ENCODE assay signal across 21 cellular contexts in the genomic region with DNA sequence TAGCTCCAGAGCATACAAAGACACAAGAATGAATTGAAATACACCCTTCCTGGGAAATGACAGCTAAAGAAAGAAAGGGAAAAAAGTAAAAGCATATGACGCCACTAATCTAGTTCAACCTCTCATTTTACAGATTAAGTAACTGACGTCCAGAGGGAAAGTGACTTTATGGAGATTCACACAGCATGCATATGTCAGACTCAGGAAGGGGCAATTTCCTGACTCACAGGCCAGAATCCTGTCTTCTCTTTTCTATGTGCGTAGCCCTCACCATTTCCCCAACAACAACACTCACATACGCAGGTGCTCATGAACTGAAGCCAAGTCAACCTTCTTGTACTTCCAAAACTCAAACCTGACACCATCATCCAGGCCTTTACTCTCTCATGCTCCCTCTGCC. TPM values are rescaled to one million over a fixed set of nuclear protein-coding genes. Genes with fewer than 3 reads are reported as not detected.
DNase-seq lines count a peak whose midpoint lies in the region; ATAC-seq, FAIRE-seq and TF ChIP-seq lines count a peak whose summit lies in the region.
"Had no signal": no experiment of that assay in that cellular context is flagged by ENCODE, and none has a peak within 500 bp of the region (broad histone marks: within the 10 kb centered on the region; RNA-seq: fewer than 3 reads in every experiment).

No MANE protein-coding gene starts in this region.

- no peak overlapping the region for H4K8ac ChIP-seq in mesenchymal stem cell (ENCODE audit: low read length)

- no peak overlapping the region for H2AFZ ChIP-seq in endothelial cell of umbilical vein (ENCODE audit: low read depth, low read length)
- H2AFZ ChIP-seq in mesenchymal stem cell (ENCODE audit: low read depth, low read length) = no peak overlapping the region
- H2AFZ ChIP-seq: GM23248 had no signal

- TF ChIP-seq EP300 in upper lobe of left lung (IDR thresholded peaks at IDR 0.05) = no peak

- H3K18ac ChIP-seq in mesenchymal stem cell (ENCODE audit: low read depth in 1 of 2, low read length in 2 of 2) = no peak overlapping the region

- no peak overlapping the region for H2BK120ac ChIP-seq in mesenchymal stem cell (ENCODE audit: low read depth, low read length)

- dilution Hi-C loops in endothelial cell of umbilical vein (cut with MboI; ENCODE audit: extremely low pct_ligation_motif_present, low sequenced_read_pairs) = no loop called here

- no peak for TF ChIP-seq POLR2A in endothelial cell of umbilical vein (IDR thresholded peaks at IDR 0.05; ENCODE audit: low read depth, low read length)
- TF ChIP-seq POLR2A in upper lobe of left lung (IDR thresholded peaks at IDR 0.05) = no peak

- no peaks in the 10 kb centered on the region for H3K79me2 ChIP-seq in endothelial cell of umbilical vein (ENCODE audit: control insufficient read depth, insufficient read depth, low read length)

- H2BK12ac ChIP-seq in mesenchymal stem cell (ENCODE audit: low read length in 2 of 2) = peak overlapping the region; percentile 59 to 63

- H3K4me3 ChIP-seq in endothelial cell of umbilical vein (replicated peaks in 1 of 3; ENCODE audit: insufficient read depth in 1 of 3, low read depth in 1 of 3, low read length in 3 of 3) (no peak overlapping the region), mesenchymal stem cell (ENCODE audit: insufficient read depth in 1 of 2, low read depth in 1 of 2, low read length in 2 of 2) (no peak overlapping the region), upper lobe of left lung (no peak overlapping the region)
- H3K4me3 ChIP-seq: GM12878, GM23248, HAP-1, K562 had no signal

- H3K4ac ChIP-seq in mesenchymal stem cell (ENCODE audit: low read depth in 1 of 2, low read length in 2 of 2) = no peak overlapping the region

- no peak for FAIRE-seq in endothelial cell of umbilical vein (lab: Jason Lieb, UNC)
- FAIRE-seq: A204.1, GM12878, GM18507, K562 had no signal

- intact Hi-C loops in endothelial cell of umbilical vein (cut with micrococcal nuclease) = no loop called here

- BruUV-seq in endothelial cell of umbilical vein (replicated peaks; lab: Mats Ljungman, UMichigan) = no TSS peak

- no peaks in the 10 kb centered on the region for H3K9me1 ChIP-seq in endothelial cell of umbilical vein (replicated peaks; ENCODE audit: control insufficient read depth, extremely low read depth, insufficient read depth, low read length)

- no peaks in the 10 kb centered on the region for H3K79me1 ChIP-seq in mesenchymal stem cell (replicated peaks; ENCODE audit: low read length, poor library complexity, severe bottlenecking)

- H3K27me3 ChIP-seq in endothelial cell of umbilical vein (ENCODE audit: control insufficient read depth in 2 of 2, insufficient read depth in 2 of 2, low read length in 2 of 2) (no peaks in the 10 kb centered on the region), mesenchymal stem cell (ENCODE audit: control insufficient read depth in 1 of 2, insufficient read depth in 1 of 2, low read length in 2 of 2) (no peaks in the 10 kb centered on the region), upper lobe of left lung (no peaks in the 10 kb centered on the region)

- 88% methylated on average over 4 of the region's 4 CpGs for WGBS in mesenchymal stem cell
- 53 to 63% methylated on average over 4 of the region's 4 CpGs for WGBS in upper lobe of left lung, 2 donors

- no peak overlapping the region for H4K91ac ChIP-seq in mesenchymal stem cell (ENCODE audit: low read length)

- H3K4me2 ChIP-seq in endothelial cell of umbilical vein (ENCODE audit: insufficient read depth, low read length) (no peak overlapping the region), mesenchymal stem cell (ENCODE audit: low read length, poor library complexity, severe bottlenecking) (no peak overlapping the region)

- H2AK5ac ChIP-seq in mesenchymal stem cell (ENCODE audit: low read length, severe bottlenecking) = no peak overlapping the region

- H3K27ac ChIP-seq in endothelial cell of umbilical vein (ENCODE audit: insufficient read depth, low read depth, low read length) = no peak overlapping the region
- H3K27ac ChIP-seq in mesenchymal stem cell (ENCODE audit: low read length, poor library complexity, severe bottlenecking) = no peak overlapping the region
- peak overlapping the region in 1 of 4 donors; percentile 2 for H3K27ac ChIP-seq in upper lobe of left lung
- H3K27ac ChIP-seq: C4-2B, GM23248 had no signal

- no peak for ATAC-seq in upper lobe of left lung (ENCODE audit: low FRiP score in 2 of 2)
- ATAC-seq: GM12878, K562 had no signal

- no peak overlapping the region for H3K14ac ChIP-seq in mesenchymal stem cell (ENCODE audit: low read length in 2 of 2)

- H3K4me1 ChIP-seq in endothelial cell of umbilical vein (ENCODE audit: control insufficient read depth, extremely low read depth, insufficient read depth, low read length) (no peaks in the 10 kb centered on the region), mesenchymal stem cell (ENCODE audit: control insufficient read depth, insufficient read depth, low read depth, low read length) (no peaks in the 10 kb centered on the region), upper lobe of left lung (peaks cover 0 to 18% (median 6%) of the 10 kb centered on the region in 4 donors)
- H3K4me1 ChIP-seq: HAP-1 had no signal

- no peaks in the 10 kb centered on the region for H3K9me3 ChIP-seq in endothelial cell of umbilical vein (replicated peaks; ENCODE audit: control insufficient read depth, insufficient read depth, low read length)
- H3K9me3 ChIP-seq in mesenchymal stem cell (ENCODE audit: control insufficient read depth, low read length) = no peaks in the 10 kb centered on the region
- no peaks in the 10 kb centered on the region for H3K9me3 ChIP-seq in upper lobe of left lung

- TF ChIP-seq CTCF in endothelial cell of umbilical vein (IDR thresholded peaks at IDR 0.05; ENCODE audit: extremely low read depth in 1 of 2, insufficient read depth in 1 of 2, low read depth in 1 of 2, low read length in 2 of 2) (no peak), upper lobe of left lung (IDR thresholded peaks at IDR 0.05) (no peak)

- CTCF ChIA-PET in endothelial cell of umbilical vein (lab: Charles Lee) = no interaction called here

- H3K9ac ChIP-seq in endothelial cell of umbilical vein (replicated peaks; ENCODE audit: extremely low read depth, insufficient read depth, low read length) (no peak overlapping the region), mesenchymal stem cell (ENCODE audit: low read length) (no peak overlapping the region)
- H3K9ac ChIP-seq: GM23248 had no signal

- POLR2A ChIA-PET in endothelial cell of umbilical vein (lab: Charles Lee) = no interaction called here

- no peak overlapping the region for H3K23ac ChIP-seq in mesenchymal stem cell (ENCODE audit: low read length in 2 of 2)

- no peaks in the 10 kb centered on the region for H3K36me3 ChIP-seq in endothelial cell of umbilical vein (ENCODE audit: control insufficient read depth in 2 of 2, extremely low read depth in 1 of 2, insufficient read depth in 2 of 2, low read length in 2 of 2)
- no peaks in the 10 kb centered on the region for H3K36me3 ChIP-seq in mesenchymal stem cell (ENCODE audit: control insufficient read depth in 1 of 2, insufficient read depth in 2 of 2, low read depth in 1 of 2, low read length in 2 of 2)
- H3K36me3 ChIP-seq in upper lobe of left lung = no peaks in the 10 kb centered on the region
- H3K36me3 ChIP-seq: HAP-1 had no signal

- H2BK15ac ChIP-seq in mesenchymal stem cell (ENCODE audit: low read depth, poor library complexity, severe bottlenecking) = no peak overlapping the region

- no peak overlapping the region for H2BK5ac ChIP-seq in mesenchymal stem cell (ENCODE audit: low read depth, low read length, poor library complexity, severe bottlenecking)

- no peaks in the 10 kb centered on the region for H4K20me1 ChIP-seq in endothelial cell of umbilical vein (replicated peaks; ENCODE audit: control insufficient read depth, extremely low read depth, insufficient read depth, low read length)

- DNase-seq in Kasumi-1 (lab: John Stamatoyannopoulos, UW) = peak; percentile 18 to 38
- peak; percentile 54 for DNase-seq in endothelial cell of umbilical vein (ENCODE audit: low read depth, low spot score)
- DNase-seq in mesenchymal stem cell = no peak
- no peak for DNase-seq in upper lobe of left lung
- DNase-seq in DMS153 (lab: John Stamatoyannopoulos, UW) = no peak
- no peak for DNase-seq in activated gamma-delta T cell treated with Interleukin-2 at 50 U/mL for 16 hours
- DNase-seq in stimulated activated CD4-positive, alpha-beta T cell treated with anti-CD3 and anti-CD28 coated beads, Interleukin-1b, Interleukin-23, amount 100 ng/mL, for 48 hours = no peak
- DNase-seq: AML-193; CD4-positive, alpha-beta T cell; DMS53; DND-41; EL; GM23248; IMR-90 had no signal

TF ChIP-seq in endothelial cell of umbilical vein, 7 proteins besides CTCF, POLR2A, EP300 and RAD21:
- TF ChIP-seq GATA2 (IDR thresholded peaks at IDR 0.05; ENCODE audit: insufficient read depth, insufficient read length, low read depth, low read length) (no peak), JUN (IDR thresholded peaks at IDR 0.05; ENCODE audit: borderline replicate concordance, insufficient read depth, insufficient read length, low read depth) (no peak), FOS (IDR thresholded peaks at IDR 0.05; ENCODE audit: borderline replicate concordance, insufficient read depth, low read length) (no peak), MYC (IDR thresholded peaks at IDR 0.05; ENCODE audit: low read depth, low read length) (no peak), POLR2AphosphoS5 (IDR thresholded peaks at IDR 0.05; ENCODE audit: insufficient read depth, low read depth, low read length) (no peak), EZH2 (IDR thresholded peaks at IDR 0.05; ENCODE audit: borderline replicate concordance, low read depth, low read length, severe bottlenecking) (no peak)
- TF ChIP-seq, protein P1, sequence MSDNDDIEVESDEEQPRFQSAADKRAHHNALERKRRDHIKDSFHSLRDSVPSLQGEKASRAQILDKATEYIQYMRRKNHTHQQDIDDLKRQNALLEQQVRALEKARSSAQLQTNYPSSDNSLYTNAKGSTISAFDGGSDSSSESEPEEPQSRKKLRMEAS (IDR thresholded peaks at IDR 0.05; ENCODE audit: insufficient read depth, insufficient read length) = no peak

RNA-seq across cellular contexts. Expression of a gene that starts 53.0 kb away (rescaled TPM):
- not detected in 2 replicates for total RNA-seq in endothelial cell of umbilical vein
- polyA plus RNA-seq in endothelial cell of umbilical vein = 0.06 TPM in 1 of 2 replicates, not detected in the other
- polyA plus RNA-seq in endothelial cell of umbilical vein (2011; cell fraction: cytosol; rRNA removed) = 0.04 TPM in 1 of 2 replicates, not detected in the other
- polyA plus RNA-seq in endothelial cell of umbilical vein (2011; cell fraction: nucleus; rRNA removed) = not detected in 2 replicates
- not detected in 2 replicates for polyA plus RNA-seq in endothelial cell of umbilical vein (2012)
- polyA minus RNA-seq in endothelial cell of umbilical vein = not detected in 2 replicates
- 0.92 TPM for polyA minus RNA-seq in endothelial cell of umbilical vein (2011; cell fraction: cytosol; rRNA and poly(A)+ RNA removed)
- not detected in 2 replicates for polyA minus RNA-seq in endothelial cell of umbilical vein (2011; cell fraction: nucleus; rRNA and poly(A)+ RNA removed)
- 9.7 TPM for polyA plus RNA-seq in mesenchymal stem cell (2013, experiment 1 of 2)
- 11.0 TPM for polyA plus RNA-seq in mesenchymal stem cell (2013, experiment 2 of 2)
- total RNA-seq in upper lobe of left lung = 10 to 100 TPM; 13.6 to 38.3 (median 23.7) TPM
- total RNA-seq: CD4-positive, alpha-beta T cell; G401 had no signal

Comparison
In these comparisons a context has a peak if more than half of its experiments do, and no peak if none do; other contexts are left out.
1. DNase-seq: peak in Kasumi-1 (2 of 2) and endothelial cell of umbilical vein (single experiment); none in mesenchymal stem cell (single experiment), upper lobe of left lung (0 of 2), DMS153 (single experiment), activated gamma-delta T cell treated with Interleukin-2 at 50 U/mL for 16 hours (single experiment) and stimulated activated CD4-positive, alpha-beta T cell treated with anti-CD3 and anti-CD28 coated beads, Interleukin-1b, Interleukin-23, amount 100 ng/mL, for 48 hours (single experiment).
2. RNA of a gene that starts 53.0 kb away (total RNA-seq): 13.6 to 38.3 TPM in upper lobe of left lung; not detected in endothelial cell of umbilical vein; every median in the first group is over 10 times any median in the second.